Comparison of ENCODE assay signal across 8 cellular contexts in the genomic region with DNA sequence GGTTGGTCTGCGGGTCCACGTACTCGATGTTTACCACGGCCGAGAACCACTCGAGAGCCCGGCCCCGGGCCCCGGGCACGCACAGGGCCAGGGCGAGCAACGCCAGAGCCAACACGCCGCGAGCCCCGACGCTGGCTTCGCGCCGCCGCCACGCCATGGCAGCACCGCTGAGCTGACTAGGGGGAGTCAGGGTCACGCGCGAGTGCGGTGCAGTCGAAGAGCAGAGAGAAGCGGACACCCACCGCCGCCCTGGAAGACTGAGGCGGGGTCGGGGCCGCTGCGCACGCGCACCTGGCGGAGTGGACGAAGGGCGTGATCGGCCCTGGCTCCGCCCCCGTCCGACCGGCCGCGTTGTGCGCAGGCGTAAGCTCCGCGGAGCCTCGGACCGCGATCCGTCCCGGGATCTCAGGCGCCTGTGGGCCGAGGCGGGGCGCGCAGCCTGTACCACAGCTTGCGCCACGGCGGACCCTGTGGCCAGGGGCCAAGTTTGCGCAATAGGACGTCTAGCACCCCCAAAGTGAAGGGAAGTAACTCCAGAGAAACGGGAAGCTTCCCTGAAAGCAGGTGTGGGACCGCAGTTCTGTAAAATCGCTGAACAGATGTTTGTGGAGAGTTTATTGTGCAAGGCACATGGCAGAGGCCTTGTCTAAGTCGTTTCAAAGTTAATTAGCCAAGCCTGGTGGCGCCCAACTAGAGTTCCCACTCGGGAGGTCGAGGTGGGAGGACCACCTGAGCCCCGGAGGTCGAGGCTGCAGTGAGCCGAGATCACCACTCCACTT. TPM values are rescaled to one million over a fixed set of nuclear protein-coding genes. Genes with fewer than 3 reads are reported as not detected.
A peak's percentile ranks its signal among the peaks of the same experiment; 100 is the strongest.
DNase-seq lines count a peak whose midpoint lies in the region; ATAC-seq and TF ChIP-seq lines count a peak whose summit lies in the region.

A gene with protein sequence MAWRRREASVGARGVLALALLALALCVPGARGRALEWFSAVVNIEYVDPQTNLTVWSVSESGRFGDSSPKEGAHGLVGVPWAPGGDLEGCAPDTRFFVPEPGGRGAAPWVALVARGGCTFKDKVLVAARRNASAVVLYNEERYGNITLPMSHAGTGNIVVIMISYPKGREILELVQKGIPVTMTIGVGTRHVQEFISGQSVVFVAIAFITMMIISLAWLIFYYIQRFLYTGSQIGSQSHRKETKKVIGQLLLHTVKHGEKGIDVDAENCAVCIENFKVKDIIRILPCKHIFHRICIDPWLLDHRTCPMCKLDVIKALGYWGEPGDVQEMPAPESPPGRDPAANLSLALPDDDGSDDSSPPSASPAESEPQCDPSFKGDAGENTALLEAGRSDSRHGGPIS (minus strand): TSS at position 270 of the 779 bp plus-strand sequence. CDS start 113 bp downstream, at position 157.

- H3K36me3 Mint-ChIP-seq in GM23338 (ENCODE audit: low read depth): peaks cover 3% of the 10 kb centered on the region; the same call in 1 of the 3 replicates
- peaks cover 21% of the 10 kb centered on the region for H3K36me3 Mint-ChIP-seq in activated T-helper 1 cell treated with anti-CD3 and anti-CD28 coated beads, Interleukin-12 subunit alpha, Interleukin-12 subunit beta, Interleukin-2, Interleukin-4 antibody, amounts not matched to agents 30 ng/mL and 10 ng/mL and 1 ng/mL, durations not matched to agents 14 hours and 24 hours and 36 hours (ENCODE audit: low read depth)
- no peaks in the 10 kb centered on the region for H3K36me3 Mint-ChIP-seq in natural killer cell

- no peaks in the 10 kb centered on the region for H3K9me2 ChIP-seq in GM23338 (ENCODE audit: insufficient read depth)

- peak; percentile 90 for ATAC-seq in GM23338
- ATAC-seq in natural killer cell: peak; percentile 72 to 88 (median 83)

- DNase-seq in Daoy (ENCODE audit: low read depth): peak; percentile 91
- DNase-seq in GM23338 (ENCODE audit: low spot score): peak; percentile 92
- peak; percentile 87 for DNase-seq in LHCN-M2 (ENCODE audit: low read depth)
- DNase-seq in RPMI7951 (ENCODE audit: low read depth): peak; percentile 86
- peak; percentile 91 for DNase-seq in activated T-helper 1 cell treated with anti-CD3 and anti-CD28 coated beads, Interleukin-12 subunit alpha, Interleukin-12 subunit beta, Interleukin-2, Interleukin-4 antibody, amounts not matched to agents 30 ng/mL and 10 ng/mL and 1 ng/mL, durations not matched to agents 14 hours and 24 hours and 36 hours (ENCODE audit: low spot score)
- DNase-seq in fibroblast of lung (ENCODE audit: low read depth in 2 of 2): peak; percentile 82 to 92
- peak; percentile 94 for DNase-seq in natural killer cell
- peak; percentile 86 for DNase-seq in stimulated activated naive CD4-positive, alpha-beta T cell treated with Interleukin-2 at 50 U/mL for 16 hours (lab: John Stamatoyannopoulos, UW)

- peak within 1 kb of the TSS; percentile 50; the same call in 1 of the 2 replicates for H3K27ac Mint-ChIP-seq in GM23338
- H3K27ac Mint-ChIP-seq in activated T-helper 1 cell treated with anti-CD3 and anti-CD28 coated beads, Interleukin-12 subunit alpha, Interleukin-12 subunit beta, Interleukin-2, Interleukin-4 antibody, amounts not matched to agents 30 ng/mL and 10 ng/mL and 1 ng/mL, durations not matched to agents 14 hours and 24 hours and 36 hours: peak within 1 kb of the TSS; percentile 96
- peak within 1 kb of the TSS; percentile 96 to 98 for H3K27ac Mint-ChIP-seq in natural killer cell

- H3K4me3 Mint-ChIP-seq in GM23338: peak within 1 kb of the TSS; percentile 90
- peak within 1 kb of the TSS; percentile 92 for H3K4me3 Mint-ChIP-seq in activated T-helper 1 cell treated with anti-CD3 and anti-CD28 coated beads, Interleukin-12 subunit alpha, Interleukin-12 subunit beta, Interleukin-2, Interleukin-4 antibody, amounts not matched to agents 30 ng/mL and 10 ng/mL and 1 ng/mL, durations not matched to agents 14 hours and 24 hours and 36 hours
- peak within 1 kb of the TSS; percentile 99 for H3K4me3 Mint-ChIP-seq in natural killer cell

- TF ChIP-seq CTCF in GM23338 (conservative IDR thresholded peaks at IDR 0.05; ENCODE audit: low read depth in 2 of 2): no peak
- no peak for TF ChIP-seq CTCF in fibroblast of lung (conservative IDR thresholded peaks at IDR 0.05 in 1 of 2, IDR thresholded peaks at IDR 0.05 in 1 of 2; ENCODE audit: low read depth in 1 of 2, low read length in 2 of 2)
- no peak for TF ChIP-seq CTCF in natural killer cell (IDR thresholded peaks at IDR 0.05)

- no peak within 1 kb of the TSS for H3K27ac ChIP-seq in GM23338 (ENCODE audit: low read depth)
- H3K27ac ChIP-seq in fibroblast of lung (ENCODE audit: insufficient read depth, low read length): peak within 1 kb of the TSS; percentile 68

- H4K20me1 ChIP-seq in GM23338 (replicated peaks; ENCODE audit: insufficient read depth): peaks cover 38% of the 10 kb centered on the region
- H4K20me1 ChIP-seq in fibroblast of lung (ENCODE audit: control insufficient read depth, extremely low read depth, insufficient read depth, low read length): peaks cover 2% of the 10 kb centered on the region

- peaks cover 30% of the 10 kb centered on the region for H3K4me1 Mint-ChIP-seq in GM23338
- H3K4me1 Mint-ChIP-seq in activated T-helper 1 cell treated with anti-CD3 and anti-CD28 coated beads, Interleukin-12 subunit alpha, Interleukin-12 subunit beta, Interleukin-2, Interleukin-4 antibody, amounts not matched to agents 30 ng/mL and 10 ng/mL and 1 ng/mL, durations not matched to agents 14 hours and 24 hours and 36 hours (ENCODE audit: low read depth): peaks cover 65% of the 10 kb centered on the region
- H3K4me1 Mint-ChIP-seq in natural killer cell: peaks cover 77 to 80% of the 10 kb centered on the region in 2 donors

- H3K4me1 ChIP-seq in GM23338 (ENCODE audit: insufficient read depth): peaks cover 13% of the 10 kb centered on the region
- peaks cover 9% of the 10 kb centered on the region for H3K4me1 ChIP-seq in fibroblast of lung (ENCODE audit: control insufficient read depth, extremely low read depth, insufficient read depth, low read length)

- H3K27me3 Mint-ChIP-seq in GM23338 (ENCODE audit: insufficient read depth, low read depth, poor library complexity) (peaks cover 4% of the 10 kb centered on the region), natural killer cell (ENCODE audit: low read depth in 2 of 2) (no peaks in the 10 kb centered on the region)
- H3K27me3 Mint-ChIP-seq in activated T-helper 1 cell treated with anti-CD3 and anti-CD28 coated beads, Interleukin-12 subunit alpha, Interleukin-12 subunit beta, Interleukin-2, Interleukin-4 antibody, amounts not matched to agents 30 ng/mL and 10 ng/mL and 1 ng/mL, durations not matched to agents 14 hours and 24 hours and 36 hours (ENCODE audit: insufficient read depth): peaks cover 2% of the 10 kb centered on the region

- no peaks in the 10 kb centered on the region for H3K36me3 ChIP-seq in GM23338 (ENCODE audit: insufficient read depth)
- H3K36me3 ChIP-seq in fibroblast of lung (ENCODE audit: control insufficient read depth, insufficient read depth, low read length): peaks cover 2% of the 10 kb centered on the region

- H3K9me3 ChIP-seq in fibroblast of lung (ENCODE audit: control insufficient read depth, insufficient read depth, low read depth, low read length): no peaks in the 10 kb centered on the region

- H3K4me2 ChIP-seq in GM23338 (peak within 1 kb of the TSS; percentile 98), fibroblast of lung (ENCODE audit: extremely low read depth, insufficient read depth, low read length) (peak within 1 kb of the TSS; percentile 99)

- intact Hi-C loops in activated T-helper 1 cell treated with anti-CD3 and anti-CD28 coated beads, Interleukin-12 subunit alpha, Interleukin-12 subunit beta, Interleukin-2, Interleukin-4 antibody, amounts not matched to agents 30 ng/mL and 10 ng/mL and 1 ng/mL, durations not matched to agents 14 hours and 24 hours and 36 hours (cut with micrococcal nuclease): loop anchor here (1.0 to 10.0 kb wide), 6 partner anchors 34 to 1129 kb away; a partner anchor contains a TSS
- intact Hi-C loops in natural killer cell (cut with micrococcal nuclease): loop anchor here (10.0 kb wide), 1 partner anchor 724 kb away; no protein-coding TSS in a partner anchor

- H3K4me3 ChIP-seq in GM23338 (peak within 1 kb of the TSS; percentile 92), fibroblast of lung (replicated peaks in 1 of 4; ENCODE audit: control extremely low read depth in 1 of 4, insufficient read depth in 1 of 4, low read depth in 3 of 4, low read length in 4 of 4) (peak within 1 kb of the TSS; percentile 56 to 83 (median 73))

- H3K9me3 Mint-ChIP-seq in GM23338: no peaks in the 10 kb centered on the region
- no peaks in the 10 kb centered on the region for H3K9me3 Mint-ChIP-seq in activated T-helper 1 cell treated with anti-CD3 and anti-CD28 coated beads, Interleukin-12 subunit alpha, Interleukin-12 subunit beta, Interleukin-2, Interleukin-4 antibody, amounts not matched to agents 30 ng/mL and 10 ng/mL and 1 ng/mL, durations not matched to agents 14 hours and 24 hours and 36 hours
- H3K9me3 Mint-ChIP-seq in natural killer cell: no peaks in the 10 kb centered on the region

- H2AFZ ChIP-seq in GM23338: peak within 1 kb of the TSS; percentile 94
- H2AFZ ChIP-seq in fibroblast of lung (ENCODE audit: low read length): peak within 1 kb of the TSS; percentile 90

- H3K27me3 ChIP-seq in GM23338 (ENCODE audit: insufficient read depth) (peaks cover 11% of the 10 kb centered on the region), fibroblast of lung (ENCODE audit: control insufficient read depth, insufficient read depth, low read length) (no peaks in the 10 kb centered on the region)

- peak within 1 kb of the TSS; percentile 84 for H3K9ac ChIP-seq in fibroblast of lung (ENCODE audit: insufficient read depth, low read length)

- H3K79me2 ChIP-seq in GM23338 (replicated peaks; ENCODE audit: insufficient read depth) (peaks cover 48% of the 10 kb centered on the region), fibroblast of lung (ENCODE audit: control insufficient read depth, insufficient read depth, low read length) (peaks cover 47% of the 10 kb centered on the region)

- H3F3A ChIP-seq in GM23338 (replicated peaks; ENCODE audit: low read depth): peaks cover 4% of the 10 kb centered on the region; the same call in 1 of the 2 replicates

RNA-seq across cellular contexts. Expression of the gene that starts here (rescaled TPM):
- total RNA-seq in Daoy (2014; rRNA removed; shearing (Covaris generic)): 15.4 and 17.6 TPM in 2 replicates
- 42.4 and 47.6 TPM in 2 replicates for total RNA-seq in GM23338 (2014; rRNA removed; shearing (Covaris generic))
- 37.2 and 38.8 TPM in 2 replicates for polyA plus RNA-seq in GM23338 (2016; fragmentation: Nextera tagmentation; extraction: Ambion mirVana)
- total RNA-seq in LHCN-M2 (2014; rRNA removed): 75.9 and 97.7 TPM in 2 replicates
- polyA plus RNA-seq in LHCN-M2 (2012): 12.4 TPM
- total RNA-seq in RPMI7951 (2014; rRNA removed; shearing (Covaris generic)): 30.3 and 40.6 TPM in 2 replicates
- total RNA-seq in activated T-helper 1 cell treated with anti-CD3 and anti-CD28 coated beads, Interleukin-12 subunit alpha, Interleukin-12 subunit beta, Interleukin-2, Interleukin-4 antibody, amounts not matched to agents 30 ng/mL and 10 ng/mL and 1 ng/mL, durations not matched to agents 14 hours and 24 hours and 36 hours: 54.8 and 55.9 TPM in 2 replicates
- total RNA-seq in fibroblast of lung: 44.7 and 49.0 TPM in 2 replicates
- 22.8 and 29.4 TPM in 2 replicates for polyA plus RNA-seq in fibroblast of lung
- 20.4 and 26.4 TPM in 2 replicates for polyA plus RNA-seq in fibroblast of lung (2012)
- 19.6 and 23.8 TPM in 2 replicates for polyA minus RNA-seq in fibroblast of lung (ENCODE audit: low replicate concordance)
- 100 to 1,000 TPM; 133 to 151 (median 149) TPM for total RNA-seq in natural killer cell
